ENCODE assay signal across 23 cellular contexts in the genomic region with DNA sequence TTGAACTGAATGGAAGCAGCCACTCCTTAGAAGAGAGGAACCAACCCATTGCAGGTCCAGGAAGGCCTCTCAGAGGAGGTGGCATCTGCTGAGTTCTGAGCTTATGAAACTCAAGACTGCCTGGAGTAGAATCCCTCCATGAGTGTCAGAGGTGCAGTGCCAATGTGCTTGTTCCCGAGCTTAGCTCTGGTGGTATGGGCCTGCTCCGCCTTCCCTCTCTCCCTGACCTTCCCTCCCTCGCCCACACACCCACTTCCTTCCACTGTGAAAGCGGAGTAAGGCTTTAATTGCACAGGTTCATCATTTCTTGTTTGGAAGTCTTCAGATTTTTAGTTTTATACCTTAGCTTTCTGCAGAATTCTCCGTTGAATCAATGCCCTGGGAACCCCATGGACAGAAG.
DNase-seq lines count a peak whose midpoint lies in the region; ATAC-seq and TF ChIP-seq lines count a peak whose summit lies in the region.
"Had no signal": no experiment of that assay in that cellular context is flagged by ENCODE, and none has a peak within 500 bp of the region (broad histone marks: within the 10 kb centered on the region; RNA-seq: fewer than 3 reads in every experiment).

No MANE protein-coding gene starts in this region.

- peak overlapping the region; percentile 15 for H3K4me3 Mint-ChIP-seq in activated T-helper 1 cell treated with anti-CD3 and anti-CD28 coated beads, Interleukin-12 subunit alpha, Interleukin-12 subunit beta, Interleukin-2, Interleukin-4 antibody, amounts not matched to agents 30 ng/mL and 10 ng/mL and 1 ng/mL, durations not matched to agents 14 hours and 24 hours and 36 hours
- H3K4me3 Mint-ChIP-seq in GM23338 = no peak overlapping the region
- H3K4me3 Mint-ChIP-seq: activated CD4-positive, alpha-beta memory T cell treated with anti-CD3 and anti-CD28 coated beads for 36 hours; activated T-cell treated with anti-CD3 and anti-CD28 coated beads, Interleukin-2, amount 50 U/mL, for 24 hours; CD4-positive, alpha-beta memory T cell had no signal

- H3K4me2 ChIP-seq in GM23338 = no peak overlapping the region
- H3K4me2 ChIP-seq: PC-9 had no signal

- no peaks in the 10 kb centered on the region for H3K27me3 Mint-ChIP-seq in activated T-helper 1 cell treated with anti-CD3 and anti-CD28 coated beads, Interleukin-12 subunit alpha, Interleukin-12 subunit beta, Interleukin-2, Interleukin-4 antibody, amounts not matched to agents 30 ng/mL and 10 ng/mL and 1 ng/mL, durations not matched to agents 14 hours and 24 hours and 36 hours (ENCODE audit: insufficient read depth)
- peaks cover 4% of the 10 kb centered on the region for H3K27me3 Mint-ChIP-seq in GM23338 (ENCODE audit: insufficient read depth, low read depth, poor library complexity)
- H3K27me3 Mint-ChIP-seq: activated CD4-positive, alpha-beta memory T cell treated with anti-CD3 and anti-CD28 coated beads for 36 hours; activated T-cell treated with anti-CD3 and anti-CD28 coated beads, Interleukin-2, amount 50 U/mL, for 24 hours; CD4-positive, alpha-beta memory T cell had no signal

- ATAC-seq in left ventricle myocardium superior (peak; percentile 20), gastrocnemius medialis (no peak), GM23338 (no peak)
- ATAC-seq: activated naive CD4-positive, alpha-beta T cell treated with anti-CD3 and anti-CD28 coated beads, Interleukin-2, amount 50 U/mL, for 72 hours had no signal

- intact Hi-C loops in activated T-helper 1 cell treated with anti-CD3 and anti-CD28 coated beads, Interleukin-12 subunit alpha, Interleukin-12 subunit beta, Interleukin-2, Interleukin-4 antibody, amounts not matched to agents 30 ng/mL and 10 ng/mL and 1 ng/mL, durations not matched to agents 14 hours and 24 hours and 36 hours (cut with micrococcal nuclease) = loop anchor here (1.0 kb wide), 1 partner anchor 8 kb away; no protein-coding TSS in a partner anchor
- intact Hi-C loops in left ventricle myocardium superior (cut with micrococcal nuclease) (no loop called here), gastrocnemius medialis (cut with DNase I; ENCODE audit: low total_unique reads) (no loop called here)

- H3K4me1 ChIP-seq in gastrocnemius medialis (peaks cover 30 to 34% of the 10 kb centered on the region in 2 donors), GM23338 (ENCODE audit: insufficient read depth) (no peaks in the 10 kb centered on the region)
- H3K4me1 ChIP-seq: HAP-1, right lobe of liver, SJSA1 had no signal

- H4K20me1 ChIP-seq in GM23338 (replicated peaks; ENCODE audit: insufficient read depth) = no peaks in the 10 kb centered on the region

- no peaks in the 10 kb centered on the region for H3F3A ChIP-seq in GM23338 (replicated peaks; ENCODE audit: low read depth)

- no peak for TF ChIP-seq POLR2A in gastrocnemius medialis (IDR thresholded peaks at IDR 0.05)

- H2AFZ ChIP-seq in GM23338 = no peak overlapping the region
- H2AFZ ChIP-seq: PC-9 had no signal

- peaks cover 17% of the 10 kb centered on the region for H3K9me3 Mint-ChIP-seq in activated T-helper 1 cell treated with anti-CD3 and anti-CD28 coated beads, Interleukin-12 subunit alpha, Interleukin-12 subunit beta, Interleukin-2, Interleukin-4 antibody, amounts not matched to agents 30 ng/mL and 10 ng/mL and 1 ng/mL, durations not matched to agents 14 hours and 24 hours and 36 hours
- H3K9me3 Mint-ChIP-seq in GM23338 = peaks cover 8% of the 10 kb centered on the region; the same call in 2 of the 3 replicates
- H3K9me3 Mint-ChIP-seq: activated T-cell treated with anti-CD3 and anti-CD28 coated beads, Interleukin-2, amount 50 U/mL, for 24 hours had no signal

- peaks cover 0 to under 1% (median 0%) of the 10 kb centered on the region in 3 donors for H3K9me3 ChIP-seq in gastrocnemius medialis
- H3K9me3 ChIP-seq: HAP-1, MG63, right lobe of liver, SJSA1 had no signal

- in situ Hi-C loops in gastrocnemius medialis (cut with MboI; ENCODE audit: low sequenced_read_pairs in 4 of 4) = no loop called here

- DNase-seq in CD1c-positive myeloid dendritic cell (ENCODE audit: extremely low spot score) (peak; percentile 35), left ventricle myocardium superior (no peak), gastrocnemius medialis (no peak), GM23338 (ENCODE audit: low spot score) (no peak), SIG-M5 (lab: John Stamatoyannopoulos, UW) (no peak)
- no peak for DNase-seq in activated T-helper 1 cell treated with anti-CD3 and anti-CD28 coated beads, Interleukin-12 subunit alpha, Interleukin-12 subunit beta, Interleukin-2, Interleukin-4 antibody, amounts not matched to agents 30 ng/mL and 10 ng/mL and 1 ng/mL, durations not matched to agents 14 hours and 24 hours and 36 hours (ENCODE audit: low spot score)
- no peak for DNase-seq in activated CD4-positive, alpha-beta T cell treated with anti-CD3 and anti-CD28 coated beads for 1 hour
- DNase-seq in activated CD8-positive, alpha-beta memory T cell treated with anti-CD3 and anti-CD28 coated beads, Interleukin-2, amount 50 U/mL, for 48 hours = no peak
- DNase-seq: activated CD4-positive, alpha-beta memory T cell treated with anti-CD3 and anti-CD28 coated beads for 36 hours; activated T-cell treated with anti-CD3 and anti-CD28 coated beads, Interleukin-2, amount 50 U/mL, for 24 hours; CD4-positive, alpha-beta memory T cell; DMS153; MG63; NCI-H1694; NCI-H226; PC-9; right lobe of liver; stimulated activated CD4-positive, alpha-beta T cell treated with anti-CD3 and anti-CD28 coated beads, Interleukin-1b, Interleukin-23, amount 100 ng/mL, for 48 hours; T-helper 2 cell; WERI-Rb-1 had no signal

- H3K27ac Mint-ChIP-seq in activated T-helper 1 cell treated with anti-CD3 and anti-CD28 coated beads, Interleukin-12 subunit alpha, Interleukin-12 subunit beta, Interleukin-2, Interleukin-4 antibody, amounts not matched to agents 30 ng/mL and 10 ng/mL and 1 ng/mL, durations not matched to agents 14 hours and 24 hours and 36 hours = peak overlapping the region; percentile 67
- H3K27ac Mint-ChIP-seq in GM23338 = no peak overlapping the region
- H3K27ac Mint-ChIP-seq: activated CD4-positive, alpha-beta memory T cell treated with anti-CD3 and anti-CD28 coated beads for 36 hours had no signal

- no peaks in the 10 kb centered on the region for H3K9me2 ChIP-seq in GM23338 (ENCODE audit: insufficient read depth)

- H3K27ac ChIP-seq in gastrocnemius medialis (peak overlapping the region in 3 of 4 donors; percentile 77 to 82 (median 82)), GM23338 (ENCODE audit: low read depth) (no peak overlapping the region)
- H3K27ac ChIP-seq: right lobe of liver, SJSA1, WERI-Rb-1 had no signal

- H3K4me3 ChIP-seq in gastrocnemius medialis = no peak overlapping the region
- H3K4me3 ChIP-seq in GM23338 = no peak overlapping the region
- H3K4me3 ChIP-seq: HAP-1, MG63, PC-9, right lobe of liver, SJSA1 had no signal

- TF ChIP-seq CTCF in gastrocnemius medialis (IDR thresholded peaks at IDR 0.05 in 4 of 5, conservative IDR thresholded peaks at IDR 0.05 in 1 of 5) (no peak), GM23338 (conservative IDR thresholded peaks at IDR 0.05; ENCODE audit: low read depth in 2 of 2) (no peak)

- peaks cover 79% of the 10 kb centered on the region for H3K36me3 Mint-ChIP-seq in activated T-helper 1 cell treated with anti-CD3 and anti-CD28 coated beads, Interleukin-12 subunit alpha, Interleukin-12 subunit beta, Interleukin-2, Interleukin-4 antibody, amounts not matched to agents 30 ng/mL and 10 ng/mL and 1 ng/mL, durations not matched to agents 14 hours and 24 hours and 36 hours (ENCODE audit: low read depth)
- peaks cover 7% of the 10 kb centered on the region; the same call in 2 of the 3 replicates for H3K36me3 Mint-ChIP-seq in GM23338 (ENCODE audit: low read depth)

- H3K79me2 ChIP-seq in GM23338 (replicated peaks; ENCODE audit: insufficient read depth) = no peaks in the 10 kb centered on the region

- H3K36me3 ChIP-seq in gastrocnemius medialis (no peaks in the 10 kb centered on the region), GM23338 (ENCODE audit: insufficient read depth) (no peaks in the 10 kb centered on the region)
- H3K36me3 ChIP-seq: HAP-1, MG63, right lobe of liver, SJSA1, WERI-Rb-1 had no signal

- H3K27me3 ChIP-seq in gastrocnemius medialis = no peaks in the 10 kb centered on the region
- H3K27me3 ChIP-seq in GM23338 (ENCODE audit: insufficient read depth) = no peaks in the 10 kb centered on the region
- H3K27me3 ChIP-seq: MG63, right lobe of liver, SJSA1 had no signal

- H3K4me1 Mint-ChIP-seq in activated T-helper 1 cell treated with anti-CD3 and anti-CD28 coated beads, Interleukin-12 subunit alpha, Interleukin-12 subunit beta, Interleukin-2, Interleukin-4 antibody, amounts not matched to agents 30 ng/mL and 10 ng/mL and 1 ng/mL, durations not matched to agents 14 hours and 24 hours and 36 hours (ENCODE audit: low read depth) = peaks cover 66% of the 10 kb centered on the region
- H3K4me1 Mint-ChIP-seq in GM23338 = no peaks in the 10 kb centered on the region
